Comparison of ENCODE assay signal across 19 cellular contexts in the genomic region with DNA sequence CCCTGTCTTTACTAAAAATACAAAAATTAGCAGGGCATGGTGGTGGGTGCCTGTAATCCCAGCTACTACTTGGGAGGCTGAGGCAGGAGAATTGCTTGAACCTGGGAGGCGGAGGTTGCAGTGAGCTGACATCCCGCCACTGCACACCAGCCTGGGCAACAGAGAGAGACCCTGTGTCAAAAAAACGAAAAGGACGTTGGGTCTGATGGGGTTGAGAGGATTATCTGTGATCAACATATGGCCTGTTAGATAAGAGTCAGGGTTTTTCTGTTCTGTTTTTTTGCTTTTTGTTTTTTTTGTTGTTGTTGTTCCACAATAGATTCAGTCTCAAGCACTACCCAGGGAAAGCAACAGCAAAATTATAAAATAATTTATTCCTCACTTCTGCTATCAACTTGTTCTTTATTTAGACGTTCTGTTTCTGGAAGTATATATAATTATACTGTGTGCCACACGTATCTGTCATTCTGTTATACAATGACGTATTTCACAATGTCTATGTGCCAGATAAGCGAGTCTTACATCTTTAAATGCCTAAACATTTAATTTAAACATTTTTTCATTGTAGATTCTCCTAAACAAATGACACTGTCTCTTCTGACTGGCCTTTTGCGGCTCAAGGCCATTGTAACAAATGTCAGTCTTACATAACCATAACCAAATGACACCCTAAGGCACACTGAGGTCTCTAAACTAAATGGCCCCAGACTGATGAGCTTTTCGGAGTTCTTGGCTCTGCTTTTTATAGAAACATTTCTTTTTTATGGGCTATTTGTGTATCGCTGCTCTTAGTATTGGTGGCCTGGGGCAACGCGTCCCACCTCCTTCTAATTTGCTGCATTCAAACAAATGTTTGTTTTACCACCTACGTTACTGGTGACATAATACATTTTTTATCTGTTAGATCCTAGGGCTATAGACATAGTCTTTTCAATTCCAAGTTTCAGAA. TPM values are rescaled to one million over a fixed set of nuclear protein-coding genes. Genes with fewer than 3 reads are reported as not detected.
DNase-seq lines count a peak whose midpoint lies in the region; ATAC-seq lines count a peak whose summit lies in the region.
"Had no signal": no experiment of that assay in that cellular context is flagged by ENCODE, and none has a peak within 500 bp of the region (broad histone marks: within the 10 kb centered on the region; RNA-seq: fewer than 3 reads in every experiment).

No MANE protein-coding gene starts in this region.

- H3K4me1 Mint-ChIP-seq in naive thymus-derived CD8-positive, alpha-beta T cell: peaks cover 0 to 8% (median 0%) of the 10 kb centered on the region in 4 donors

- no peaks in the 10 kb centered on the region for H3K27me3 Mint-ChIP-seq in naive thymus-derived CD8-positive, alpha-beta T cell
- H3K27me3 Mint-ChIP-seq: activated CD4-positive, alpha-beta T cell treated with anti-CD3 and anti-CD28 coated beads for 36 hours; activated T-helper 17 cell treated with anti-CD3 and anti-CD28 coated beads, Interleukin-2, amount 50 U/mL, for 72 hours; memory B cell; naive B cell had no signal

- H3K9me3 Mint-ChIP-seq in naive thymus-derived CD8-positive, alpha-beta T cell: no peaks in the 10 kb centered on the region
- H3K9me3 Mint-ChIP-seq: activated T-helper 17 cell treated with anti-CD3 and anti-CD28 coated beads, Interleukin-2, amount 50 U/mL, for 72 hours; memory B cell; naive B cell had no signal

- DNase-seq in EH (ENCODE audit: low read depth) (peak; percentile 81), HUDEP-2 (lab: John Stamatoyannopoulos, UW; ENCODE audit: unreplicated experiment in 76 of 76) (peak in 53 of 76 experiments; percentile 4 to 81 (median 40)), NCI-H82 treated with DMSO at 0.1 percent for 48 hours (lab: John Stamatoyannopoulos, UW; ENCODE audit: unreplicated experiment) (peak; percentile 17), cerebellar cortex (ENCODE audit: low spot score) (peak; percentile 45), T-helper 2 cell (no peak)
- DNase-seq in activated effector memory CD4-positive, alpha-beta T cell treated with Interleukin-2 at 50 U/mL for 16 hours: no peak
- DNase-seq in naive thymus-derived CD8-positive, alpha-beta T cell: no peak
- DNase-seq: activated CD4-positive, alpha-beta T cell treated with anti-CD3 and anti-CD28 coated beads for 36 hours; brain microvascular endothelial cell; Caco-2; GM23248; hippocampal formation; islet precursor cell; naive B cell; NCI-H1694; sigmoid colon; stimulated activated naive CD4-positive, alpha-beta T cell had no signal

- no peaks in the 10 kb centered on the region for H3K36me3 Mint-ChIP-seq in naive thymus-derived CD8-positive, alpha-beta T cell
- H3K36me3 Mint-ChIP-seq: memory B cell, naive B cell had no signal

- POLR2A ChIA-PET in naive thymus-derived CD8-positive, alpha-beta T cell (lab: Charles Lee): no interaction called here

- H3K27ac Mint-ChIP-seq in naive thymus-derived CD8-positive, alpha-beta T cell: no peak overlapping the region
- H3K27ac Mint-ChIP-seq: activated CD4-positive, alpha-beta T cell treated with anti-CD3 and anti-CD28 coated beads for 36 hours; memory B cell had no signal

- no peak for ATAC-seq in naive thymus-derived CD8-positive, alpha-beta T cell
- ATAC-seq: activated CD4-positive, alpha-beta T cell treated with anti-CD3 and anti-CD28 coated beads for 36 hours; activated T-helper 17 cell treated with anti-CD3 and anti-CD28 coated beads, Interleukin-2, amount 50 U/mL, for 72 hours had no signal

- H3K4me3 Mint-ChIP-seq in naive thymus-derived CD8-positive, alpha-beta T cell: no peak overlapping the region
- H3K4me3 Mint-ChIP-seq: activated CD4-positive, alpha-beta T cell treated with anti-CD3 and anti-CD28 coated beads for 36 hours; activated T-helper 17 cell treated with anti-CD3 and anti-CD28 coated beads, Interleukin-2, amount 50 U/mL, for 72 hours; memory B cell; naive B cell had no signal

RNA-seq across cellular contexts. Expression of gene P2RX4, which starts 7.2 kb away (rescaled TPM):
- 10 to 100 TPM; 29.8 to 36.0 TPM for total RNA-seq in naive thymus-derived CD8-positive, alpha-beta T cell
- 10 to 100 TPM; 27.8 to 33.8 (median 29.3) TPM for polyA plus RNA-seq in naive thymus-derived CD8-positive, alpha-beta T cell

Comparison
In these comparisons a context has a peak if more than half of its experiments do, and no peak if none do; other contexts are left out.
1. DNase-seq: peak in EH (single experiment), HUDEP-2 (53 of 76), NCI-H82 treated with DMSO at 0.1 percent for 48 hours (single experiment) and cerebellar cortex (single experiment); none in T-helper 2 cell (0 of 5), activated effector memory CD4-positive, alpha-beta T cell treated with Interleukin-2 at 50 U/mL for 16 hours (single experiment) and naive thymus-derived CD8-positive, alpha-beta T cell (0 of 10).